ENCODE assay signal across 2 cellular contexts in genomic region chr1:8563944-8564537, GRCh38.
TF ChIP-seq lines count a peak whose summit lies in the region.

No MANE protein-coding gene starts in this region.

TF ChIP-seq in HCT116, 20 proteins besides CTCF, POLR2A, EP300 and RAD21:
- TF ChIP-seq POLR2AphosphoS5 (IDR thresholded peaks at IDR 0.05; ENCODE audit: low read depth, low read length) (no peak), ZFX (IDR thresholded peaks at IDR 0.05) (no peak), EGR1 (IDR thresholded peaks at IDR 0.05; ENCODE audit: low read depth) (no peak), CEBPB (IDR thresholded peaks at IDR 0.05; ENCODE audit: low read depth) (no peak), ZBTB33 (IDR thresholded peaks at IDR 0.05; ENCODE audit: extremely low read depth, insufficient replicate concordance, low read length) (no peak), CBX3 (IDR thresholded peaks at IDR 0.05; ENCODE audit: low read depth) (no peak), MAX (IDR thresholded peaks at IDR 0.05) (no peak), ZNF274 (IDR thresholded peaks at IDR 0.05; ENCODE audit: low read depth, low read length) (no peak), JUND (IDR thresholded peaks at IDR 0.05) (no peak), TCF7L2 (IDR thresholded peaks at IDR 0.05; ENCODE audit: borderline replicate concordance, extremely low read depth, insufficient read depth, insufficient read length) (peak; percentile 81), SP1 (IDR thresholded peaks at IDR 0.05; ENCODE audit: low read depth) (no peak), REST (IDR thresholded peaks at IDR 0.05; ENCODE audit: low read depth) (no peak), ATF3 (IDR thresholded peaks at IDR 0.05) (no peak), SIN3A (IDR thresholded peaks at IDR 0.05; ENCODE audit: low read depth) (no peak), FOSL1 (IDR thresholded peaks at IDR 0.05; ENCODE audit: low read depth) (0 out of 2 replicates have a peak, but pooled peaks have one; percentile 7), EZH2phosphoT487 (IDR thresholded peaks at IDR 0.05; ENCODE audit: borderline replicate concordance) (no peak), ELF1 (IDR thresholded peaks at IDR 0.05; ENCODE audit: borderline replicate concordance, low read depth) (no peak), SRF (IDR thresholded peaks at IDR 0.05; ENCODE audit: low read depth) (no peak)

TF ChIP-seq in K562, 482 proteins besides CTCF, POLR2A, EP300 and RAD21:
- TF ChIP-seq SOX6 (IDR thresholded peaks at IDR 0.05) = peak; percentile 17; the same call in 1 of the 2 replicates
- TF ChIP-seq FOS (IDR thresholded peaks at IDR 0.05; ENCODE audit: extremely low read depth, insufficient read length) = no peak
- TF ChIP-seq LEF1 (IDR thresholded peaks at IDR 0.05) = 0 out of 2 replicates have a peak, but pooled peaks have one; percentile 27
